In genomic region chr1:55640708-55641473, GRCh38 we compare ENCODE assay signal across 8 cellular contexts.
A peak's percentile ranks its signal among the peaks of the same experiment; 100 is the strongest.
DNase-seq lines count a peak whose midpoint lies in the region; ATAC-seq and TF ChIP-seq lines count a peak whose summit lies in the region.

No MANE protein-coding gene starts in this region.

- no peaks in the 10 kb centered on the region for H3K27me3 ChIP-seq in CD8-positive, alpha-beta memory T cell (ENCODE audit: insufficient read depth, low read length, poor library complexity, severe bottlenecking)
- H3K27me3 ChIP-seq in esophagus squamous epithelium, result no peaks in the 10 kb centered on the region

- H3K9me3 ChIP-seq in CD8-positive, alpha-beta memory T cell (ENCODE audit: low read length), result no peaks in the 10 kb centered on the region
- peaks cover 0 to 3% (median 0%) of the 10 kb centered on the region in 3 donors for H3K9me3 ChIP-seq in esophagus squamous epithelium

- H3K4me3 ChIP-seq in CD8-positive, alpha-beta memory T cell (ENCODE audit: low read length), result peak overlapping the region; percentile 18
- peak overlapping the region; percentile 22 to 51 (median 28) for H3K4me3 ChIP-seq in esophagus squamous epithelium
- H3K4me3 ChIP-seq in urinary bladder (ENCODE audit: low read depth, low read length), result peak overlapping the region; percentile 16

- CTCF ChIA-PET in CD8-positive, alpha-beta memory T cell (lab: Charles Lee), result no interaction called here
- CTCF ChIA-PET in T-cell (lab: Charles Lee), result no interaction called here

- ATAC-seq in T-cell (replicated peaks in 1 of 4), result peak in 2 of 4 experiments; percentile 45 to 49
- ATAC-seq in natural killer cell treated with Interleukin-12 subunit alpha and Interleukin-12 subunit beta and Interleukin-15 and Interleukin-18, amount 100 ng/mL, for 72 hours, result no peak
- ATAC-seq in GM21423 (IDR thresholded peaks at IDR 0.05; ENCODE audit: unreplicated experiment), result no peak

- peaks cover 0 to 2% (median 0%) of the 10 kb centered on the region in 5 donors for H3K9me3 Mint-ChIP-seq in CD8-positive, alpha-beta memory T cell
- peaks cover 13% of the 10 kb centered on the region for H3K9me3 Mint-ChIP-seq in HFFc6
- no peaks in the 10 kb centered on the region for H3K9me3 Mint-ChIP-seq in T-cell
- no peaks in the 10 kb centered on the region for H3K9me3 Mint-ChIP-seq in natural killer cell treated with Interleukin-12 subunit alpha and Interleukin-12 subunit beta and Interleukin-15 and Interleukin-18, amount 100 ng/mL, for 72 hours

- peak overlapping the region in 2 of 8 donors; percentile 13 to 48 for H3K27ac Mint-ChIP-seq in CD8-positive, alpha-beta memory T cell
- peak overlapping the region; percentile 78 for H3K27ac Mint-ChIP-seq in HFFc6
- H3K27ac Mint-ChIP-seq in T-cell, result peak overlapping the region in 1 of 2 donors; percentile 20
- peak overlapping the region in 1 of 2 donors; percentile 61 for H3K27ac Mint-ChIP-seq in natural killer cell treated with Interleukin-12 subunit alpha and Interleukin-12 subunit beta and Interleukin-15 and Interleukin-18, amount 100 ng/mL, for 72 hours

- H3K36me3 ChIP-seq in CD8-positive, alpha-beta memory T cell (ENCODE audit: insufficient read depth, low read length), result no peaks in the 10 kb centered on the region
- H3K36me3 ChIP-seq in esophagus squamous epithelium, result no peaks in the 10 kb centered on the region
- peaks cover 1% of the 10 kb centered on the region for H3K36me3 ChIP-seq in urinary bladder (ENCODE audit: insufficient read depth)

- no peaks in the 10 kb centered on the region for H3K36me3 Mint-ChIP-seq in CD8-positive, alpha-beta memory T cell
- H3K36me3 Mint-ChIP-seq in HFFc6 (ENCODE audit: low read depth), result peaks cover 13% of the 10 kb centered on the region
- H3K36me3 Mint-ChIP-seq in T-cell, result no peaks in the 10 kb centered on the region
- no peaks in the 10 kb centered on the region for H3K36me3 Mint-ChIP-seq in natural killer cell treated with Interleukin-12 subunit alpha and Interleukin-12 subunit beta and Interleukin-15 and Interleukin-18, amount 100 ng/mL, for 72 hours

- H3K4me3 Mint-ChIP-seq in CD8-positive, alpha-beta memory T cell, result peak overlapping the region in 5 of 7 donors; percentile 19 to 59 (median 39)
- peak overlapping the region; percentile 81 for H3K4me3 Mint-ChIP-seq in HFFc6
- H3K4me3 Mint-ChIP-seq in T-cell, result peak overlapping the region; percentile 39 to 63 (median 62)
- peak overlapping the region; percentile 65 for H3K4me3 Mint-ChIP-seq in natural killer cell treated with Interleukin-12 subunit alpha and Interleukin-12 subunit beta and Interleukin-15 and Interleukin-18, amount 100 ng/mL, for 72 hours

- H3K4me1 Mint-ChIP-seq in CD8-positive, alpha-beta memory T cell, result peaks cover 0 to 10% (median 6%) of the 10 kb centered on the region in 3 donors
- H3K4me1 Mint-ChIP-seq in HFFc6 (ENCODE audit: low read depth), result peaks cover 44% of the 10 kb centered on the region
- H3K4me1 Mint-ChIP-seq in T-cell, result peaks cover 10 to 13% (median 10%) of the 10 kb centered on the region in 3 donors
- peaks cover 4 to 7% of the 10 kb centered on the region in 2 donors for H3K4me1 Mint-ChIP-seq in natural killer cell treated with Interleukin-12 subunit alpha and Interleukin-12 subunit beta and Interleukin-15 and Interleukin-18, amount 100 ng/mL, for 72 hours (ENCODE audit: low read depth in 2 of 2)

- peaks cover 6% of the 10 kb centered on the region for H3K4me1 ChIP-seq in CD8-positive, alpha-beta memory T cell (ENCODE audit: insufficient read depth, low read length)
- H3K4me1 ChIP-seq in esophagus squamous epithelium, result peaks cover 0 to 15% (median 4%) of the 10 kb centered on the region in 3 donors
- H3K4me1 ChIP-seq in urinary bladder (ENCODE audit: insufficient read depth), result peaks cover 2% of the 10 kb centered on the region

- no peak for TF ChIP-seq POLR2A in esophagus squamous epithelium (IDR thresholded peaks at IDR 0.05)

- intact Hi-C loops in esophagus squamous epithelium (cut with DNase I), result no loop called here

- POLR2A ChIA-PET in CD8-positive, alpha-beta memory T cell (lab: Charles Lee), result no interaction called here
- POLR2A ChIA-PET in T-cell (lab: Charles Lee), result no interaction called here

- H3K27me3 Mint-ChIP-seq in CD8-positive, alpha-beta memory T cell, result peaks cover 8 to 12% of the 10 kb centered on the region in 2 donors
- no peaks in the 10 kb centered on the region; the same call in 1 of the 2 replicates for H3K27me3 Mint-ChIP-seq in HFFc6 (ENCODE audit: insufficient read depth)
- H3K27me3 Mint-ChIP-seq in T-cell, result peaks cover 0 to 8% of the 10 kb centered on the region in 2 donors
- H3K27me3 Mint-ChIP-seq in natural killer cell treated with Interleukin-12 subunit alpha and Interleukin-12 subunit beta and Interleukin-15 and Interleukin-18, amount 100 ng/mL, for 72 hours, result peaks cover 8 to 15% of the 10 kb centered on the region in 2 donors

- H3K27ac ChIP-seq in CD8-positive, alpha-beta memory T cell (ENCODE audit: low read depth, low read length), result no peak overlapping the region
- peak overlapping the region in 3 of 4 donors; percentile 33 to 71 (median 62) for H3K27ac ChIP-seq in esophagus squamous epithelium
- H3K27ac ChIP-seq in urinary bladder (ENCODE audit: low read depth), result peak overlapping the region; percentile 41

- peak in 3 of 5 donors; percentile 8 to 48 (median 10) for DNase-seq in CD8-positive, alpha-beta memory T cell
- DNase-seq in HFFc6 (peak; percentile 64), T-cell (peak in 30 of 34 experiments; percentile 1 to 51 (median 15)), esophagus squamous epithelium (lab: John Stamatoyannopoulos, UW) (no peak), NCI-H2196 treated with DMSO at 0.1 percent for 48 hours (lab: John Stamatoyannopoulos, UW; ENCODE audit: unreplicated experiment) (no peak)
- DNase-seq in natural killer cell treated with Interleukin-12 subunit alpha and Interleukin-12 subunit beta and Interleukin-15 and Interleukin-18, amount 100 ng/mL, for 72 hours (ENCODE audit: low spot score), result no peak

- TF ChIP-seq CTCF in HFFc6 (IDR thresholded peaks at IDR 0.05) (no peak), esophagus squamous epithelium (IDR thresholded peaks at IDR 0.05) (no peak)

- WGBS in esophagus squamous epithelium, 2 donors, result 14 to 17% methylated on average over 7 of the region's 7 CpGs
- WGBS in urinary bladder, result 24% methylated on average over 7 of the region's 7 CpGs

Comparison
In these comparisons a context has a peak if more than half of its experiments do, and no peak if none do; other contexts are left out.
1. DNase-seq: peak in CD8-positive, alpha-beta memory T cell (3 of 5), HFFc6 (single experiment) and T-cell (30 of 34); none in esophagus squamous epithelium (single experiment), natural killer cell treated with Interleukin-12 subunit alpha and Interleukin-12 subunit beta and Interleukin-15 and Interleukin-18, amount 100 ng/mL, for 72 hours (single experiment) and NCI-H2196 treated with DMSO at 0.1 percent for 48 hours (single experiment).
2. Peak in every context shown above with its lines, with median percentiles within 50 percentile points of each other: H3K4me3 ChIP-seq and H3K4me3 Mint-ChIP-seq.